8 cellular contexts compared by ENCODE assay signal in genomic region chr11:68839054-68839865, GRCh38. TPM values are rescaled to one million over a fixed set of nuclear protein-coding genes. Genes with fewer than 3 reads are reported as not detected.
DNase-seq lines count a peak whose midpoint lies in the region; ATAC-seq and TF ChIP-seq lines count a peak whose summit lies in the region.

No MANE protein-coding gene starts in this region.

- H3K27ac ChIP-seq in right cardiac atrium (ENCODE audit: low read length) (peak overlapping the region; percentile 95), psoas muscle (peak overlapping the region; percentile 94), urinary bladder (ENCODE audit: low read depth) (peak overlapping the region; percentile 73)

- H3K4me3 ChIP-seq in HFF-Myc (replicated peaks; ENCODE audit: low read depth, low read length) (peak overlapping the region; percentile 50), right cardiac atrium (ENCODE audit: low read length) (peak overlapping the region; percentile 88), psoas muscle (peak overlapping the region; percentile 80), urinary bladder (ENCODE audit: low read depth, low read length) (peak overlapping the region; percentile 25)

- H3K36me3 ChIP-seq in psoas muscle (ENCODE audit: insufficient read depth in 1 of 2, low read depth in 1 of 2) (no peaks in the 10 kb centered on the region), urinary bladder (ENCODE audit: insufficient read depth) (no peaks in the 10 kb centered on the region)

- intact Hi-C loops in right cardiac atrium (cut with DNase I) (no loop called here), psoas muscle (cut with DNase I) (loop anchor here in 1 of 2 donors (2.0 kb wide), 1 partner anchor 28 kb away; no protein-coding TSS in a partner anchor)

- in situ Hi-C loops in G401 (cut with HindIII; ENCODE audit: low sequenced_read_pairs): no loop called here

- H3K27me3 ChIP-seq in right cardiac atrium (ENCODE audit: control insufficient read depth, insufficient read depth): no peaks in the 10 kb centered on the region
- H3K27me3 ChIP-seq in psoas muscle (ENCODE audit: insufficient read depth in 3 of 3, low read length in 2 of 3): no peaks in the 10 kb centered on the region

- H3K9me3 ChIP-seq in right cardiac atrium (ENCODE audit: control insufficient read depth, low read length) (no peaks in the 10 kb centered on the region), psoas muscle (no peaks in the 10 kb centered on the region)

- DNase-seq in G401 (ENCODE audit: low spot score) (peak; percentile 46), HFF-Myc (ENCODE audit: extremely low read depth, low read depth) (peak; percentile 62), NCI-H146 treated with DMSO at 0.1 percent for 48 hours (lab: John Stamatoyannopoulos, UW; ENCODE audit: unreplicated experiment) (peak; percentile 78), T-helper 2 cell (peak; percentile 90 to 97 (median 93)), anterior cingulate cortex (lab: John Stamatoyannopoulos, UW) (peak; percentile 21 to 93 (median 82)), right cardiac atrium (peak; percentile 95 to 99 (median 98)), psoas muscle (peak; percentile 97 to 98)

- TF ChIP-seq CTCF in HFF-Myc (IDR thresholded peaks at IDR 0.05; ENCODE audit: low read depth, low read length, missing control alignments) (no peak), psoas muscle (IDR thresholded peaks at IDR 0.05) (no peak)

- under 1% methylated on average over 61 of the region's 61 CpGs for WGBS in right cardiac atrium
- WGBS in psoas muscle, 3 donors: 0 to 1% (median 0%) methylated on average over 49 to 61 of the region's 61 CpGs
- under 1% methylated on average over 61 of the region's 61 CpGs for WGBS in urinary bladder

- ATAC-seq in right cardiac atrium (peak; percentile 87), psoas muscle (peak; percentile 87 to 93 (median 88))

- H3K4me1 ChIP-seq in right cardiac atrium (ENCODE audit: control insufficient read depth, insufficient read depth, low read length) (peaks cover 17% of the 10 kb centered on the region), psoas muscle (peaks cover 43% of the 10 kb centered on the region), urinary bladder (ENCODE audit: insufficient read depth) (peaks cover 5% of the 10 kb centered on the region)

RNA-seq across cellular contexts. Expression of gene CPT1A, which starts 2.5 kb away (rescaled TPM):
- 1.2 and 1.9 TPM in 2 replicates for total RNA-seq in G401 (2014; rRNA removed; shearing (Covaris generic))
- 10 to 100 TPM; 33.2 to 63.5 (median 47.3) TPM for total RNA-seq in right cardiac atrium
- polyA plus RNA-seq in right cardiac atrium: 22.4 TPM
- total RNA-seq in psoas muscle: 10 to 100 TPM in 3 of 4 donors, 1 to 10 TPM in 1; 9.7 to 29.2 (median 15.0) TPM
- 10 to 100 TPM in 2 of 3 donors, 1 to 10 TPM in 1; 8.6 to 12.9 (median 11.5) TPM for polyA plus RNA-seq in psoas muscle
- 20.4 TPM for total RNA-seq in urinary bladder
- 24.5 TPM for polyA plus RNA-seq in urinary bladder

Comparison
In these comparisons a context has a peak if more than half of its experiments do, and no peak if none do; other contexts are left out.
1. Peak in every context shown above with its lines: DNase-seq, ATAC-seq, H3K4me3 ChIP-seq and H3K27ac ChIP-seq.
2. DNase-seq: peak in every context shown above with its lines; median percentile 98 in right cardiac atrium; 98 in psoas muscle; 93 in T-helper 2 cell; 82 in anterior cingulate cortex; 78 in NCI-H146 treated with DMSO at 0.1 percent for 48 hours; 62 in HFF-Myc; 46 in G401.
3. H3K4me3 ChIP-seq: peak in every context shown above with its lines; median percentile 88 in right cardiac atrium; 80 in psoas muscle; 50 in HFF-Myc; 25 in urinary bladder.